21 cellular contexts compared by ENCODE assay signal in genomic region chr17:61454932-61455753, GRCh38. TPM values are rescaled to one million over a fixed set of nuclear protein-coding genes. Genes with fewer than 3 reads are reported as not detected.
DNase-seq lines count a peak whose midpoint lies in the region; ATAC-seq and TF ChIP-seq lines count a peak whose summit lies in the region.
"Had no signal": no experiment of that assay in that cellular context is flagged by ENCODE, and none has a peak within 500 bp of the region (broad histone marks: within the 10 kb centered on the region; RNA-seq: fewer than 3 reads in every experiment).

No MANE protein-coding gene starts in this region.

- peak overlapping the region; percentile 91 for H3K4me2 ChIP-seq in smooth muscle cell

- H3K4me3 Mint-ChIP-seq in activated CD8-positive, alpha-beta memory T cell treated with anti-CD3 and anti-CD28 coated beads, Interleukin-2, amount 10 ng/mL, durations not matched to agents 7 days and 5 days, result no peak overlapping the region
- H3K4me3 Mint-ChIP-seq in chondrocyte (ENCODE audit: unreplicated experiment), result no peak overlapping the region
- H3K4me3 Mint-ChIP-seq: activated naive CD4-positive, alpha-beta T cell treated with anti-CD3 and anti-CD28 coated beads for 36 hours had no signal

- H3K4me1 ChIP-seq in lung (ENCODE audit: control insufficient read depth in 2 of 2, insufficient read depth in 2 of 2, low read length in 2 of 2) (peaks cover 2 to 15% of the 10 kb centered on the region in 2 donors), smooth muscle cell (ENCODE audit: low read depth) (peaks cover 22% of the 10 kb centered on the region), A673 (ENCODE audit: insufficient read depth, low read length, poor library complexity, severe bottlenecking) (no peaks in the 10 kb centered on the region)

- H4K20me1 ChIP-seq in smooth muscle cell (ENCODE audit: low read depth), result no peaks in the 10 kb centered on the region

- peaks cover 75% of the 10 kb centered on the region for H3K79me2 ChIP-seq in smooth muscle cell (ENCODE audit: low read depth)

- H3K4me3 ChIP-seq in lung, result peak overlapping the region; percentile 52
- H3K4me3 ChIP-seq in smooth muscle cell, result peak overlapping the region; percentile 63
- H3K4me3 ChIP-seq in A673 (ENCODE audit: low read depth, low read length, poor library complexity, severe bottlenecking), result no peak overlapping the region
- H3K4me3 ChIP-seq: heart left ventricle had no signal

- peaks cover 3% of the 10 kb centered on the region for H3K36me3 Mint-ChIP-seq in activated CD8-positive, alpha-beta memory T cell treated with anti-CD3 and anti-CD28 coated beads, Interleukin-2, amount 10 ng/mL, durations not matched to agents 7 days and 5 days
- H3K36me3 Mint-ChIP-seq in chondrocyte (ENCODE audit: low read depth), result peaks cover 14% of the 10 kb centered on the region
- H3K36me3 Mint-ChIP-seq: brain; CD8-positive, alpha-beta memory T cell had no signal

- H3K36me3 ChIP-seq in lung (ENCODE audit: control insufficient read depth in 2 of 2, insufficient read depth in 2 of 2, low read length in 2 of 2) (no peaks in the 10 kb centered on the region), smooth muscle cell (ENCODE audit: low read depth) (no peaks in the 10 kb centered on the region), A673 (ENCODE audit: insufficient read depth, low read length, poor library complexity, severe bottlenecking) (no peaks in the 10 kb centered on the region)
- H3K36me3 ChIP-seq: esophagus squamous epithelium, heart left ventricle, tibial nerve had no signal

- TF ChIP-seq CTCF in chondrocyte (IDR thresholded peaks at IDR 0.05) (no peak), lung (IDR thresholded peaks at IDR 0.05; ENCODE audit: control extremely low read depth, extremely low read depth) (no peak), smooth muscle cell (IDR thresholded peaks at IDR 0.05; ENCODE audit: borderline replicate concordance, insufficient read depth, poor library complexity, severe bottlenecking) (no peak), A673 (conservative IDR thresholded peaks at IDR 0.05; ENCODE audit: low read depth, low read length) (no peak)

- H3K27ac ChIP-seq in lung (ENCODE audit: low read depth in 1 of 2, low read length in 1 of 2) (peak overlapping the region in 1 of 2 donors; percentile 81), smooth muscle cell (ENCODE audit: low read depth) (peak overlapping the region; percentile 64), A673 (ENCODE audit: low read depth, low read length, poor library complexity, severe bottlenecking) (no peak overlapping the region)
- H3K27ac ChIP-seq: esophagus squamous epithelium, heart left ventricle, RWPE1, tibial nerve had no signal

- H2AFZ ChIP-seq in smooth muscle cell (ENCODE audit: low read depth), result peak overlapping the region; percentile 6

- peaks cover 13% of the 10 kb centered on the region for H3F3A ChIP-seq in smooth muscle cell (ENCODE audit: low read depth)

- 13 to 24% methylated on average over 43 of the region's 43 CpGs for WGBS in lung, 2 donors
- 8% methylated on average over 43 of the region's 43 CpGs for WGBS in smooth muscle cell (ENCODE audit: low lambda C conversion rate)

- peaks cover 85% of the 10 kb centered on the region for H3K27me3 Mint-ChIP-seq in activated CD8-positive, alpha-beta memory T cell treated with anti-CD3 and anti-CD28 coated beads, Interleukin-2, amount 10 ng/mL, durations not matched to agents 7 days and 5 days
- H3K27me3 Mint-ChIP-seq in chondrocyte (ENCODE audit: low read depth), result peaks cover 73% of the 10 kb centered on the region

- CTCF ChIA-PET in activated CD8-positive, alpha-beta memory T cell treated with anti-CD3 and anti-CD28 coated beads, Interleukin-2, amount 10 ng/mL, durations not matched to agents 7 days and 5 days (lab: Charles Lee), result no interaction called here
- CTCF ChIA-PET in A673 (lab: Charles Lee), result no interaction called here

- H3K9me3 Mint-ChIP-seq in activated CD8-positive, alpha-beta memory T cell treated with anti-CD3 and anti-CD28 coated beads, Interleukin-2, amount 10 ng/mL, durations not matched to agents 7 days and 5 days (ENCODE audit: low read depth), result no peaks in the 10 kb centered on the region
- no peaks in the 10 kb centered on the region for H3K9me3 Mint-ChIP-seq in chondrocyte (ENCODE audit: low read depth)
- H3K9me3 Mint-ChIP-seq: activated naive CD4-positive, alpha-beta T cell treated with anti-CD3 and anti-CD28 coated beads for 36 hours had no signal

- no peaks in the 10 kb centered on the region for H3K9me3 ChIP-seq in lung (ENCODE audit: control insufficient read depth in 2 of 2, insufficient read depth in 1 of 2, low read length in 1 of 2)
- no peaks in the 10 kb centered on the region for H3K9me3 ChIP-seq in smooth muscle cell (replicated peaks; ENCODE audit: low read depth)
- H3K9me3 ChIP-seq in A673 (ENCODE audit: low read depth, low read length, poor library complexity, severe bottlenecking), result no peaks in the 10 kb centered on the region
- H3K9me3 ChIP-seq: esophagus squamous epithelium, heart left ventricle, tibial nerve had no signal

- intact Hi-C loops in A673 (cut with micrococcal nuclease; ENCODE audit: unreplicated experiment), result no loop called here

- H3K9ac ChIP-seq in smooth muscle cell (ENCODE audit: low read depth), result peak overlapping the region; percentile 61

- H3K4me1 Mint-ChIP-seq in activated CD8-positive, alpha-beta memory T cell treated with anti-CD3 and anti-CD28 coated beads, Interleukin-2, amount 10 ng/mL, durations not matched to agents 7 days and 5 days, result peaks cover 13% of the 10 kb centered on the region
- peaks cover 20% of the 10 kb centered on the region for H3K4me1 Mint-ChIP-seq in chondrocyte (ENCODE audit: low read depth)

- peak; percentile 27 for DNase-seq in activated CD8-positive, alpha-beta memory T cell treated with anti-CD3 and anti-CD28 coated beads, Interleukin-2, amount 10 ng/mL, durations not matched to agents 7 days and 5 days
- no peak for DNase-seq in activated CD8-positive, alpha-beta memory T cell treated with anti-CD3 and anti-CD28 coated beads, Interleukin-2, amount 50 U/mL, for 4 hours
- DNase-seq in chondrocyte (ENCODE audit: low spot score), result peak; percentile 82
- no peak for DNase-seq in lung (ENCODE audit: low spot score)
- DNase-seq in smooth muscle cell (lab: John Stamatoyannopoulos, UW; ENCODE audit: unreplicated experiment), result no peak
- DNase-seq in DMS53 treated with DMSO at 0.1 percent for 48 hours (lab: John Stamatoyannopoulos, UW; ENCODE audit: unreplicated experiment), result no peak
- DNase-seq in A673 (ENCODE audit: low spot score), result no peak
- DNase-seq: activated CD4-positive, CD25-positive, alpha-beta regulatory T cell; activated naive CD4-positive, alpha-beta T cell treated with anti-CD3 and anti-CD28 coated beads for 36 hours; CD8-positive, alpha-beta memory T cell; dermis blood vessel endothelial cell; esophagus squamous epithelium; HCEC 1CT; NCI-H1092; nucleus accumbens; stimulated activated CD4-positive, alpha-beta T cell treated with anti-CD3 and anti-CD28 coated beads, Interleukin-4, amount 100 ng/mL, for 24 hours had no signal

- POLR2A ChIA-PET in A673 (lab: Charles Lee; ENCODE audit: low non-redundant PET), result no interaction called here

- no TSS peak for BruUV-seq in A673 (replicated peaks; lab: Mats Ljungman, UMichigan)

- H3K27ac Mint-ChIP-seq in activated CD8-positive, alpha-beta memory T cell treated with anti-CD3 and anti-CD28 coated beads, Interleukin-2, amount 10 ng/mL, durations not matched to agents 7 days and 5 days, result no peak overlapping the region
- H3K27ac Mint-ChIP-seq in chondrocyte (ENCODE audit: unreplicated experiment), result no peak overlapping the region
- H3K27ac Mint-ChIP-seq: activated naive CD4-positive, alpha-beta T cell treated with anti-CD3 and anti-CD28 coated beads for 36 hours had no signal

- ATAC-seq in activated CD8-positive, alpha-beta memory T cell treated with anti-CD3 and anti-CD28 coated beads, Interleukin-2, amount 10 ng/mL, durations not matched to agents 7 days and 5 days, result no peak
- ATAC-seq in lung (ENCODE audit: insufficient read depth, low FRiP score), result no peak
- no peak for ATAC-seq in HG03175 (IDR thresholded peaks at IDR 0.05; ENCODE audit: unreplicated experiment)
- ATAC-seq: heart left ventricle had no signal

- H3K27me3 ChIP-seq in lung (ENCODE audit: control insufficient read depth, insufficient read depth), result peaks cover 10% of the 10 kb centered on the region
- peaks cover 6% of the 10 kb centered on the region for H3K27me3 ChIP-seq in smooth muscle cell (ENCODE audit: low read depth)
- peaks cover 8% of the 10 kb centered on the region for H3K27me3 ChIP-seq in A673 (replicated peaks; ENCODE audit: insufficient read depth, low read depth, low read length, poor library complexity)

RNA-seq across cellular contexts. Expression of gene TBX4, which starts 2.9 kb away (rescaled TPM):
- total RNA-seq in activated CD8-positive, alpha-beta memory T cell treated with anti-CD3 and anti-CD28 coated beads, Interleukin-2, amount 10 ng/mL, durations not matched to agents 7 days and 5 days, result not detected
- total RNA-seq in chondrocyte (not detected in 3 replicates), lung (10 to 100 TPM; 28.7 to 53.7 TPM), smooth muscle cell (14.1 and 15.4 TPM in 2 replicates), A673 (2021) (not detected in 2 replicates)
- polyA plus RNA-seq in lung (10 to 100 TPM in 1 of 2 donors, 1 to 10 TPM in 1; 6.1 to 15.3 TPM), smooth muscle cell (14.6 and 22.7 TPM in 2 replicates)
- total RNA-seq: activated naive CD4-positive, alpha-beta T cell treated with anti-CD3 and anti-CD28 coated beads for 36 hours; CD8-positive, alpha-beta memory T cell; dermis blood vessel endothelial cell; esophagus squamous epithelium; tibial nerve had no signal
- polyA plus RNA-seq: CD8-positive, alpha-beta memory T cell had no signal

RNA-seq across cellular contexts. Expression of gene TBX2, which starts 55.5 kb away (rescaled TPM):
- not detected for total RNA-seq in activated CD8-positive, alpha-beta memory T cell treated with anti-CD3 and anti-CD28 coated beads, Interleukin-2, amount 10 ng/mL, durations not matched to agents 7 days and 5 days
- 2.0 to 8.6 TPM (median 8.4 TPM) in 3 replicates for total RNA-seq in chondrocyte
- total RNA-seq in lung, result 100 to 1,000 TPM; 106 to 155 TPM
- 10 to 100 TPM; 44.5 to 52.2 TPM for polyA plus RNA-seq in lung
- 40.0 and 46.7 TPM in 2 replicates for total RNA-seq in smooth muscle cell
- 96.5 and 146 TPM in 2 replicates for polyA plus RNA-seq in smooth muscle cell
- total RNA-seq in A673 (2021), result not detected in 2 replicates
- total RNA-seq: activated naive CD4-positive, alpha-beta T cell treated with anti-CD3 and anti-CD28 coated beads for 36 hours had no signal
- polyA plus RNA-seq: CD8-positive, alpha-beta memory T cell had no signal

Comparison
In these comparisons a context has a peak if more than half of its experiments do, and no peak if none do; other contexts are left out.
1. DNase-seq: peak in activated CD8-positive, alpha-beta memory T cell treated with anti-CD3 and anti-CD28 coated beads, Interleukin-2, amount 10 ng/mL, durations not matched to agents 7 days and 5 days (single experiment) and chondrocyte (single experiment); none in activated CD8-positive, alpha-beta memory T cell treated with anti-CD3 and anti-CD28 coated beads, Interleukin-2, amount 50 U/mL, for 4 hours (single experiment), lung (single experiment), smooth muscle cell (single experiment), DMS53 treated with DMSO at 0.1 percent for 48 hours (single experiment) and A673 (single experiment).
2. RNA of gene TBX4, which starts 2.9 kb away (total RNA-seq): 28.7 to 53.7 TPM in lung and 14.1 to 15.4 TPM in smooth muscle cell; not detected in chondrocyte, not detected in A673 and not detected in activated CD8-positive, alpha-beta memory T cell treated with anti-CD3 and anti-CD28 coated beads, Interleukin-2, amount 10 ng/mL, durations not matched to agents 7 days and 5 days; every median in the first group is over 10 times any median in the second.